Comparison of ENCODE assay signal across 2 cellular contexts in the genomic region with DNA sequence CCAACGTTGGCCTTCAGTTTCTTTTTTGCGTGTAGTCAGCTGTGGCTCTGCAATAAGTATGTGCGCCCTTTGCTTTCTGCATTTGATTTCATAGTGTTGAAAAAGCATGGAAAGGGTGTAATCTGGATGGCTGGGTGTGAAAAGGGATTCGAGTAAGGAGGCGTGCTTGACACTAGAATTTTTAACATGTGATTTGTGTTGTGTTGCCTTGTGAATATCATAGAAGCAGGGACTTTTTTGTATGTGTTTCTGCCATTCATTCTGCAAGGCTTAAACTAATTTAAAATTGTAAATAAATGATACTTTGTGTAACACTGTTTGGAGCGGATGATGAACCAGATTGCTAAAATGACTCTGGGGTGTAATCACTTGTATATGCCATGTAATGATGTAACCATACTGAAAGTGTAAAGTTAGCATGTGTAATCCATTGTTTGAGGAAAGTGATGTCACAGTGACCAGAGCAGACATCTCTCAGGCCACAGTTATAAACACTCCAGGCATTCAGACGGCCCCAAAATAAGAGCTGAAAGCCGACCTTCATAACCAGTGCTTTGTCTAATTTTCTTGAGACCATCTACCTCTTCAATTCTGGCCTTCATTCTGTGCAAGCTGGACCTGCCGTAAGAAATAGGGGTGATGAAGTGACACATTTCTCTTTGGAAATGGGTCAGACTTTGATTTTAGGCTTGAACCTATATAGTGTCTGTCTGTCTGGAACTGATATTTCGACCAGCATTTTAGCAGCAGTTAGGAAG.
TF ChIP-seq lines count a peak whose summit lies in the region.

No MANE protein-coding gene starts in this region.

TF ChIP-seq in H1, 55 proteins besides CTCF, POLR2A, EP300 and RAD21:
- TF ChIP-seq RNF2 (IDR thresholded peaks at IDR 0.05; ENCODE audit: borderline replicate concordance, low read depth, low read length, missing control alignments, poor library complexity, severe bottlenecking), result no peak
- no peak for TF ChIP-seq SUZ12 (IDR thresholded peaks at IDR 0.05; ENCODE audit: low read length)
- no peak for TF ChIP-seq NRF1 (IDR thresholded peaks at IDR 0.05; ENCODE audit: low read depth, low read length)
- TF ChIP-seq MAX (IDR thresholded peaks at IDR 0.05), result no peak
- TF ChIP-seq SP4 (IDR thresholded peaks at IDR 0.05; ENCODE audit: low read length), result no peak
- no peak for TF ChIP-seq CEBPB (IDR thresholded peaks at IDR 0.05; ENCODE audit: low read depth, low read length)
- no peak for TF ChIP-seq NANOG (IDR thresholded peaks at IDR 0.05; ENCODE audit: insufficient read depth, low read depth, low read length, poor library complexity, severe bottlenecking)
- no peak for TF ChIP-seq ASH2L (IDR thresholded peaks at IDR 0.05; ENCODE audit: low read length)
- TF ChIP-seq TAF1 (IDR thresholded peaks at IDR 0.05; ENCODE audit: low read depth, low read length), result no peak
- no peak for TF ChIP-seq BACH1 (IDR thresholded peaks at IDR 0.05; ENCODE audit: low read length)
- TF ChIP-seq BCL11A (IDR thresholded peaks at IDR 0.05; ENCODE audit: low read depth in 2 of 2, low read length in 2 of 2), result no peak
- TF ChIP-seq SRF (IDR thresholded peaks at IDR 0.05; ENCODE audit: low read depth, low read length), result no peak
- TF ChIP-seq POLR2AphosphoS5 (IDR thresholded peaks at IDR 0.05; ENCODE audit: low read depth, low read length), result no peak

TF ChIP-seq in liver, 16 proteins besides CTCF, POLR2A, EP300 and RAD21:
- TF ChIP-seq ATF3 (IDR thresholded peaks at IDR 0.05) (no peak), HNF4A (conservative IDR thresholded peaks at IDR 0.05) (no peak), YY1 (IDR thresholded peaks at IDR 0.05) (no peak), RXRA (IDR thresholded peaks at IDR 0.05) (no peak), SP1 (IDR thresholded peaks at IDR 0.05) (no peak), REST (IDR thresholded peaks at IDR 0.05) (no peak), GABPA (IDR thresholded peaks at IDR 0.05 in 1 of 2, conservative IDR thresholded peaks at IDR 0.05 in 1 of 2) (no peak), JUND (IDR thresholded peaks at IDR 0.05) (no peak)
- TF ChIP-seq, protein P1, sequence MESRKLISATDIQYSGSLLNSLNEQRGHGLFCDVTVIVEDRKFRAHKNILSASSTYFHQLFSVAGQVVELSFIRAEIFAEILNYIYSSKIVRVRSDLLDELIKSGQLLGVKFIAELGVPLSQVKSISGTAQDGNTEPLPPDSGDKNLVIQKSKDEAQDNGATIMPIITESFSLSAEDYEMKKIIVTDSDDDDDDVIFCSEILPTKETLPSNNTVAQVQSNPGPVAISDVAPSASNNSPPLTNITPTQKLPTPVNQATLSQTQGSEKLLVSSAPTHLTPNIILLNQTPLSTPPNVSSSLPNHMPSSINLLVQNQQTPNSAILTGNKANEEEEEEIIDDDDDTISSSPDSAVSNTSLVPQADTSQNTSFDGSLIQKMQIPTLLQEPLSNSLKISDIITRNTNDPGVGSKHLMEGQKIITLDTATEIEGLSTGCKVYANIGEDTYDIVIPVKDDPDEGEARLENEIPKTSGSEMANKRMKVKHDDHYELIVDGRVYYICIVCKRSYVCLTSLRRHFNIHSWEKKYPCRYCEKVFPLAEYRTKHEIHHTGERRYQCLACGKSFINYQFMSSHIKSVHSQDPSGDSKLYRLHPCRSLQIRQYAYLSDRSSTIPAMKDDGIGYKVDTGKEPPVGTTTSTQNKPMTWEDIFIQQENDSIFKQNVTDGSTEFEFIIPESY (IDR thresholded peaks at IDR 0.05), result no peak
